ENCODE assay signal across 10 cellular contexts in genomic region chr22:17098379-17098819, GRCh38. TPM values are rescaled to one million over a fixed set of nuclear protein-coding genes. Genes with fewer than 3 reads are reported as not detected.
DNase-seq lines count a peak whose midpoint lies in the region; ATAC-seq and TF ChIP-seq lines count a peak whose summit lies in the region.
"Had no signal": no experiment of that assay in that cellular context is flagged by ENCODE, and none has a peak within 500 bp of the region (broad histone marks: within the 10 kb centered on the region; RNA-seq: fewer than 3 reads in every experiment).

No MANE protein-coding gene starts in this region.

- H3K27me3 ChIP-seq in right atrium auricular region (no peaks in the 10 kb centered on the region), gastroesophageal sphincter (no peaks in the 10 kb centered on the region), tibial artery (no peaks in the 10 kb centered on the region)

- no peak overlapping the region for H3K4me3 ChIP-seq in right atrium auricular region
- H3K4me3 ChIP-seq in gastroesophageal sphincter: no peak overlapping the region
- no peak overlapping the region for H3K4me3 ChIP-seq in tibial artery

- no peak for TF ChIP-seq CTCF in right atrium auricular region (IDR thresholded peaks at IDR 0.05)
- no peak for TF ChIP-seq CTCF in gastroesophageal sphincter (IDR thresholded peaks at IDR 0.05)
- no peak for TF ChIP-seq CTCF in tibial artery (IDR thresholded peaks at IDR 0.05)

- H3K27me3 Mint-ChIP-seq in T-helper 1 cell treated with Interleukin-12 subunit alpha and Interleukin-12 subunit beta and Interleukin-4 antibody, amounts not matched to agents 30 μg/mL and 1 μg/mL, for 36 hours (ENCODE audit: low read depth): no peaks in the 10 kb centered on the region

- intact Hi-C loops in Right ventricle myocardium superior (cut with DNase I) (no loop called here), tibial artery (cut with DNase I; ENCODE audit: low total_unique reads) (no loop called here)

- peak overlapping the region; percentile 88 for H3K27ac Mint-ChIP-seq in T-helper 1 cell treated with Interleukin-12 subunit alpha and Interleukin-12 subunit beta and Interleukin-4 antibody, amounts not matched to agents 30 μg/mL and 1 μg/mL, for 36 hours

- peaks cover 52% of the 10 kb centered on the region for H3K36me3 ChIP-seq in right atrium auricular region
- H3K36me3 ChIP-seq in gastroesophageal sphincter: peaks cover 0 to 66% of the 10 kb centered on the region in 2 donors
- peaks cover 51 to 59% (median 58%) of the 10 kb centered on the region in 3 donors for H3K36me3 ChIP-seq in tibial artery

- TF ChIP-seq POLR2A in gastroesophageal sphincter (IDR thresholded peaks at IDR 0.05): no peak

- peaks cover 67% of the 10 kb centered on the region for H3K36me3 Mint-ChIP-seq in T-helper 1 cell treated with Interleukin-12 subunit alpha and Interleukin-12 subunit beta and Interleukin-4 antibody, amounts not matched to agents 30 μg/mL and 1 μg/mL, for 36 hours (ENCODE audit: low read depth)

- no peaks in the 10 kb centered on the region for H3K9me3 Mint-ChIP-seq in T-helper 1 cell treated with Interleukin-12 subunit alpha and Interleukin-12 subunit beta and Interleukin-4 antibody, amounts not matched to agents 30 μg/mL and 1 μg/mL, for 36 hours

- DNase-seq in Right ventricle myocardium superior (peak; percentile 53), right atrium auricular region (ENCODE audit: low spot score) (no peak), tibial artery (peak; percentile 48 to 64), SHP77 (lab: John Stamatoyannopoulos, UW) (no peak), AG20443 (ENCODE audit: low spot score) (no peak)
- DNase-seq: activated CD8-positive, alpha-beta memory T cell treated with anti-CD3 and anti-CD28 coated beads for 24 hours; glutamatergic neuron had no signal

- H3K4me1 ChIP-seq in right atrium auricular region (no peaks in the 10 kb centered on the region), gastroesophageal sphincter (no peaks in the 10 kb centered on the region), tibial artery (no peaks in the 10 kb centered on the region)

- peak overlapping the region; percentile 78 for H3K4me3 Mint-ChIP-seq in T-helper 1 cell treated with Interleukin-12 subunit alpha and Interleukin-12 subunit beta and Interleukin-4 antibody, amounts not matched to agents 30 μg/mL and 1 μg/mL, for 36 hours

- no peaks in the 10 kb centered on the region for H3K9me3 ChIP-seq in right atrium auricular region
- no peaks in the 10 kb centered on the region for H3K9me3 ChIP-seq in gastroesophageal sphincter
- H3K9me3 ChIP-seq in tibial artery: no peaks in the 10 kb centered on the region

- 60 to 83% methylated on average over 3 to 4 of the region's 7 CpGs for WGBS in gastroesophageal sphincter (ENCODE audit: low coverage in 1 of 2), 2 donors

- H3K27ac ChIP-seq in right atrium auricular region (no peak overlapping the region), gastroesophageal sphincter (no peak overlapping the region), tibial artery (no peak overlapping the region)

- ATAC-seq in Right ventricle myocardium superior (ENCODE audit: poor library complexity) (peak; percentile 78), gastroesophageal sphincter (peak; percentile 68), GM21360 (IDR thresholded peaks at IDR 0.05; ENCODE audit: unreplicated experiment) (no peak)

- peaks cover 76% of the 10 kb centered on the region for H3K4me1 Mint-ChIP-seq in T-helper 1 cell treated with Interleukin-12 subunit alpha and Interleukin-12 subunit beta and Interleukin-4 antibody, amounts not matched to agents 30 μg/mL and 1 μg/mL, for 36 hours (ENCODE audit: low read depth)

- no peak for TF ChIP-seq EP300 in gastroesophageal sphincter (IDR thresholded peaks at IDR 0.05)

RNA-seq across cellular contexts. Expression of gene IL17RA, which starts 13.6 kb away (rescaled TPM):
- 7.5 TPM for total RNA-seq in Right ventricle myocardium superior
- total RNA-seq in right atrium auricular region: 10 to 100 TPM in 1 of 2 donors, 1 to 10 TPM in 1; 7.9 to 12.2 TPM
- total RNA-seq in gastroesophageal sphincter: 10 to 100 TPM in 3 of 4 donors, 1 to 10 TPM in 1; 5.9 to 15.6 (median 14.2) TPM

RNA-seq across cellular contexts. Expression of gene TMEM121B, which starts 22.8 kb away (rescaled TPM):
- total RNA-seq in Right ventricle myocardium superior: 1.9 TPM
- 1 to 10 TPM in 1 of 2 donors, under 1 TPM in 1; 0.55 to 1.1 TPM for total RNA-seq in right atrium auricular region
- total RNA-seq in gastroesophageal sphincter: under 1 TPM; 0.30 to 0.81 (median 0.54) TPM

Comparison
In these comparisons a context has a peak if more than half of its experiments do, and no peak if none do; other contexts are left out.
1. DNase-seq: peak in Right ventricle myocardium superior (single experiment) and tibial artery (2 of 2); none in right atrium auricular region (single experiment), SHP77 (0 of 2) and AG20443 (single experiment).